8 cellular contexts compared by ENCODE assay signal in genomic region chr2:20350753-20351554, GRCh38. TPM values are rescaled to one million over a fixed set of nuclear protein-coding genes. Genes with fewer than 3 reads are reported as not detected.
DNase-seq lines count a peak whose midpoint lies in the region; ATAC-seq and TF ChIP-seq lines count a peak whose summit lies in the region.

Gene PUM2 (minus strand): TSS chr2:20350844. CDS start chr2:20327360, 23,484 bp downstream.

- intact Hi-C loops in dendritic cell treated with granulocyte-macrophage colony-stimulating factor and Interleukin-4, amounts not matched to agents 40 ng/mL and 50 ng/mL, for 4 days (cut with micrococcal nuclease): loop anchor here (2.0 kb wide), 1 partner anchor 96 kb away; the partner anchor contains the start of gene RHOB
- intact Hi-C loops in left lung (cut with DNase I): no loop called here

- H3K4me3 ChIP-seq in left lung: peak within 1 kb of the TSS; percentile 65 to 96

- peaks cover 21 to 50% of the 10 kb centered on the region in 2 donors for H3K4me1 ChIP-seq in left lung

- H3K4me1 Mint-ChIP-seq in dendritic cell treated with granulocyte-macrophage colony-stimulating factor and Interleukin-4, amounts not matched to agents 40 ng/mL and 50 ng/mL, for 4 days (ENCODE audit: low read depth): peaks cover 21% of the 10 kb centered on the region

- no peak within 1 kb of the TSS for H3K27ac Mint-ChIP-seq in dendritic cell treated with granulocyte-macrophage colony-stimulating factor and Interleukin-4, amounts not matched to agents 40 ng/mL and 50 ng/mL, for 4 days

- H3K36me3 ChIP-seq in left lung: no peaks in the 10 kb centered on the region

- no peaks in the 10 kb centered on the region for H3K27me3 ChIP-seq in left lung

- ATAC-seq in GM19438 (IDR thresholded peaks at IDR 0.05; ENCODE audit: low read depth, unreplicated experiment) (peak; percentile 73), HG03571 (IDR thresholded peaks at IDR 0.05; ENCODE audit: unreplicated experiment) (peak; percentile 83), left lung (peak; percentile 93)

- no peaks in the 10 kb centered on the region for H3K27me3 Mint-ChIP-seq in dendritic cell treated with granulocyte-macrophage colony-stimulating factor and Interleukin-4, amounts not matched to agents 40 ng/mL and 50 ng/mL, for 4 days

- no peaks in the 10 kb centered on the region for H3K9me3 ChIP-seq in left lung

- peaks cover 29% of the 10 kb centered on the region for H3K36me3 Mint-ChIP-seq in dendritic cell treated with granulocyte-macrophage colony-stimulating factor and Interleukin-4, amounts not matched to agents 40 ng/mL and 50 ng/mL, for 4 days (ENCODE audit: low read depth)

- no peaks in the 10 kb centered on the region for H3K9me3 Mint-ChIP-seq in dendritic cell treated with granulocyte-macrophage colony-stimulating factor and Interleukin-4, amounts not matched to agents 40 ng/mL and 50 ng/mL, for 4 days

- peak in 1 of 2 donors; percentile 51 for TF ChIP-seq CTCF in left lung (IDR thresholded peaks at IDR 0.05)

- H3K4me3 Mint-ChIP-seq in dendritic cell treated with granulocyte-macrophage colony-stimulating factor and Interleukin-4, amounts not matched to agents 40 ng/mL and 50 ng/mL, for 4 days: peak within 1 kb of the TSS; percentile 94

- H3K27ac ChIP-seq in left lung: peak within 1 kb of the TSS; percentile 92 to 96

- DNase-seq in CD1c-positive myeloid dendritic cell (ENCODE audit: extremely low spot score) (peak; percentile 97), NCI-H774 (lab: John Stamatoyannopoulos, UW) (peak; percentile 97), left lung (peak; percentile 93 to 98)
- peak; percentile 88 to 92 for DNase-seq in activated CD4-positive, alpha-beta T cell treated with anti-CD3 and anti-CD28 coated beads, Interleukin-2, amount 50 U/mL, for 4 hours
- peak; percentile 93 for DNase-seq in stimulated activated CD4-positive, alpha-beta T cell treated with anti-CD3 and anti-CD28 coated beads, Interleukin-2, amount 100 ng/mL, for 4 hours (ENCODE audit: low read depth)

RNA-seq across cellular contexts. Expression of gene PUM2, which starts in this region (rescaled TPM):
- total RNA-seq in left lung: 10 to 100 TPM; 86.4 to 97.6 TPM

Comparison
In these comparisons a context has a peak if more than half of its experiments do, and no peak if none do; other contexts are left out.
1. Peak in every context shown above with its lines: DNase-seq, ATAC-seq, H3K4me3 ChIP-seq and H3K27ac ChIP-seq.